In genomic region chr9:87535817-87536539, GRCh38 we compare ENCODE assay signal across 14 cellular contexts. TPM values are rescaled to one million over a fixed set of nuclear protein-coding genes. Genes with fewer than 3 reads are reported as not detected.
A peak's percentile ranks its signal among the peaks of the same experiment; 100 is the strongest.
DNase-seq lines count a peak whose midpoint lies in the region; ATAC-seq and TF ChIP-seq lines count a peak whose summit lies in the region.
"Had no signal": no experiment of that assay in that cellular context is flagged by ENCODE, and none has a peak within 500 bp of the region (broad histone marks: within the 10 kb centered on the region; RNA-seq: fewer than 3 reads in every experiment).

No MANE protein-coding gene starts in this region.

- H3K4me1 ChIP-seq in right atrium auricular region, result no peaks in the 10 kb centered on the region

- peak overlapping the region; percentile 44 for H3K27ac Mint-ChIP-seq in activated T-cell treated with anti-CD3 and anti-CD28 coated beads, Interleukin-2, amount 50 U/mL, for 72 hours
- H3K27ac Mint-ChIP-seq: activated B cell treated with CpG ODN at 0.5 μM for 24 hours; CD4-positive, alpha-beta memory T cell had no signal

- ATAC-seq in HG02885 (IDR thresholded peaks at IDR 0.05; ENCODE audit: poor library complexity, unreplicated experiment), result peak; percentile 85
- ATAC-seq in activated T-cell treated with anti-CD3 and anti-CD28 coated beads, Interleukin-2, amount 50 U/mL, for 72 hours (replicated peaks in 1 of 2), result peak; percentile 91

- H3K4me3 Mint-ChIP-seq in activated T-cell treated with anti-CD3 and anti-CD28 coated beads, Interleukin-2, amount 50 U/mL, for 72 hours, result peak overlapping the region; percentile 66 to 71
- H3K4me3 Mint-ChIP-seq: activated B cell treated with CpG ODN at 0.5 μM for 24 hours; CD4-positive, alpha-beta memory T cell had no signal

- peaks cover 39% of the 10 kb centered on the region for H3K4me1 Mint-ChIP-seq in activated T-cell treated with anti-CD3 and anti-CD28 coated beads, Interleukin-2, amount 50 U/mL, for 72 hours (ENCODE audit: low read depth)
- H3K4me1 Mint-ChIP-seq: activated B cell treated with CpG ODN at 0.5 μM for 24 hours had no signal

- no peaks in the 10 kb centered on the region for H3K9me3 ChIP-seq in right atrium auricular region
- H3K9me3 ChIP-seq: esophagus squamous epithelium, neutrophil, thoracic aorta had no signal

- no peak for TF ChIP-seq CTCF in right atrium auricular region (IDR thresholded peaks at IDR 0.05)

- H3K36me3 Mint-ChIP-seq in activated T-cell treated with anti-CD3 and anti-CD28 coated beads, Interleukin-2, amount 50 U/mL, for 72 hours (ENCODE audit: insufficient read depth in 2 of 2), result peaks cover 0 to 3% of the 10 kb centered on the region in 2 donors
- H3K36me3 Mint-ChIP-seq: CD4-positive, alpha-beta memory T cell had no signal

- H3K36me3 ChIP-seq in right atrium auricular region, result no peaks in the 10 kb centered on the region
- H3K36me3 ChIP-seq: esophagus squamous epithelium, neutrophil, thoracic aorta had no signal

- no peak overlapping the region for H3K27ac ChIP-seq in right atrium auricular region
- H3K27ac ChIP-seq: esophagus squamous epithelium, neutrophil, thoracic aorta had no signal

- H3K9me3 Mint-ChIP-seq in activated T-cell treated with anti-CD3 and anti-CD28 coated beads, Interleukin-2, amount 50 U/mL, for 72 hours, result no peaks in the 10 kb centered on the region
- H3K9me3 Mint-ChIP-seq: activated B cell treated with CpG ODN at 0.5 μM for 24 hours had no signal

- H3K27me3 ChIP-seq in right atrium auricular region, result no peaks in the 10 kb centered on the region
- H3K27me3 ChIP-seq: esophagus squamous epithelium, neutrophil had no signal

- DNase-seq in stimulated activated CD4-positive, alpha-beta T cell treated with anti-CD3 and anti-CD28 coated beads, Interleukin-15, amount 100 ng/mL, for 24 hours, result peak; percentile 42
- no peak for DNase-seq in stimulated activated CD4-positive, alpha-beta T cell treated with anti-CD3 and anti-CD28 coated beads, Interleukin-4, amount 100 ng/mL, for 1 hour
- DNase-seq in activated T-cell treated with anti-CD3 and anti-CD28 coated beads, Interleukin-2, amount 50 U/mL, for 72 hours, result peak; percentile 65 to 73
- DNase-seq in 8988T, result no peak
- DNase-seq in OCI-M2 (lab: John Stamatoyannopoulos, UW; ENCODE audit: unreplicated experiment), result no peak
- DNase-seq in right atrium auricular region (ENCODE audit: low spot score), result no peak
- DNase-seq in NCI-H1105 (lab: John Stamatoyannopoulos, UW), result no peak
- DNase-seq: activated B cell treated with CpG ODN at 0.5 μM for 24 hours; CD4-positive, alpha-beta memory T cell; esophagus squamous epithelium; IMR-90 had no signal

- no peak overlapping the region for H3K4me3 ChIP-seq in right atrium auricular region
- H3K4me3 ChIP-seq: esophagus squamous epithelium, thoracic aorta had no signal

- H3K27me3 Mint-ChIP-seq in activated T-cell treated with anti-CD3 and anti-CD28 coated beads, Interleukin-2, amount 50 U/mL, for 72 hours (ENCODE audit: low read depth), result no peaks in the 10 kb centered on the region
- H3K27me3 Mint-ChIP-seq: activated B cell treated with CpG ODN at 0.5 μM for 24 hours; CD4-positive, alpha-beta memory T cell had no signal

RNA-seq across cellular contexts. Expression of gene DAPK1, which starts 38.3 kb away (rescaled TPM):
- total RNA-seq in activated T-cell treated with anti-CD3 and anti-CD28 coated beads, Interleukin-2, amount 50 U/mL, for 72 hours, result 10 to 100 TPM; 28.9 to 37.8 TPM
- total RNA-seq in right atrium auricular region, result 10 to 100 TPM; 10.1 to 23.0 TPM

Comparison
In these comparisons a context has a peak if more than half of its experiments do, and no peak if none do; other contexts are left out.
1. DNase-seq: peak in stimulated activated CD4-positive, alpha-beta T cell treated with anti-CD3 and anti-CD28 coated beads, Interleukin-15, amount 100 ng/mL, for 24 hours (single experiment) and activated T-cell treated with anti-CD3 and anti-CD28 coated beads, Interleukin-2, amount 50 U/mL, for 72 hours (2 of 2); none in stimulated activated CD4-positive, alpha-beta T cell treated with anti-CD3 and anti-CD28 coated beads, Interleukin-4, amount 100 ng/mL, for 1 hour (single experiment), 8988T (single experiment), OCI-M2 (single experiment), right atrium auricular region (single experiment) and NCI-H1105 (single experiment).